2 cellular contexts compared by ENCODE assay signal in the genomic region with DNA sequence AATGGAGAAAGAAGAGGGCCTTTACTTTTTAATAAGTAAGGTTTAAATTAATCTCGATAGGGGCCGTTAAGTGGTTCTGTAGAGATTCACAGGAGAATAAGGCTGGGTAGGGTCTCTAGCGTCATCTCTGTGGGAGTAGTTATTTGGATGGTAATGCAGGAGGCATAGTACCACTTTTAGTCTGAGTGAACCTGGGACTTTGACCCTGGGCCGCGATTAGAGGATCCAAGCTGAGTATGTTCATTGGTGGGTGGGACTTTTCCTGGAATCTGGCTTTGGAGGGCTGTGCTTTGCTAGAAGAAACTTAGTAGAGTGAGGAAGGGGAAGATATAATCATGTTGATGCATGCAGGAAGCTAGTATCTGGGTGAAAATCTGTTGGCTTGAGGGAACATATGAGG.
TF ChIP-seq lines count a peak whose summit lies in the region.

No MANE protein-coding gene starts in this region.

TF ChIP-seq in SK-N-SH, 30 proteins besides CTCF, POLR2A, EP300 and RAD21:
- no peak for TF ChIP-seq FOXM1 (IDR thresholded peaks at IDR 0.05; ENCODE audit: low read depth)
- no peak for TF ChIP-seq POLR2AphosphoS5 (IDR thresholded peaks at IDR 0.05; ENCODE audit: low read depth, low read length)
- TF ChIP-seq NRF1 (IDR thresholded peaks at IDR 0.05; ENCODE audit: low read depth, low read length), result no peak
- TF ChIP-seq, protein P1, sequence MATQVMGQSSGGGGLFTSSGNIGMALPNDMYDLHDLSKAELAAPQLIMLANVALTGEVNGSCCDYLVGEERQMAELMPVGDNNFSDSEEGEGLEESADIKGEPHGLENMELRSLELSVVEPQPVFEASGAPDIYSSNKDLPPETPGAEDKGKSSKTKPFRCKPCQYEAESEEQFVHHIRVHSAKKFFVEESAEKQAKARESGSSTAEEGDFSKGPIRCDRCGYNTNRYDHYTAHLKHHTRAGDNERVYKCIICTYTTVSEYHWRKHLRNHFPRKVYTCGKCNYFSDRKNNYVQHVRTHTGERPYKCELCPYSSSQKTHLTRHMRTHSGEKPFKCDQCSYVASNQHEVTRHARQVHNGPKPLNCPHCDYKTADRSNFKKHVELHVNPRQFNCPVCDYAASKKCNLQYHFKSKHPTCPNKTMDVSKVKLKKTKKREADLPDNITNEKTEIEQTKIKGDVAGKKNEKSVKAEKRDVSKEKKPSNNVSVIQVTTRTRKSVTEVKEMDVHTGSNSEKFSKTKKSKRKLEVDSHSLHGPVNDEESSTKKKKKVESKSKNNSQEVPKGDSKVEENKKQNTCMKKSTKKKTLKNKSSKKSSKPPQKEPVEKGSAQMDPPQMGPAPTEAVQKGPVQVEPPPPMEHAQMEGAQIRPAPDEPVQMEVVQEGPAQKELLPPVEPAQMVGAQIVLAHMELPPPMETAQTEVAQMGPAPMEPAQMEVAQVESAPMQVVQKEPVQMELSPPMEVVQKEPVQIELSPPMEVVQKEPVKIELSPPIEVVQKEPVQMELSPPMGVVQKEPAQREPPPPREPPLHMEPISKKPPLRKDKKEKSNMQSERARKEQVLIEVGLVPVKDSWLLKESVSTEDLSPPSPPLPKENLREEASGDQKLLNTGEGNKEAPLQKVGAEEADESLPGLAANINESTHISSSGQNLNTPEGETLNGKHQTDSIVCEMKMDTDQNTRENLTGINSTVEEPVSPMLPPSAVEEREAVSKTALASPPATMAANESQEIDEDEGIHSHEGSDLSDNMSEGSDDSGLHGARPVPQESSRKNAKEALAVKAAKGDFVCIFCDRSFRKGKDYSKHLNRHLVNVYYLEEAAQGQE (IDR thresholded peaks at IDR 0.05; ENCODE audit: low read depth, low read length), result no peak
- no peak for TF ChIP-seq FOXJ3 (CRISPR knock-in tag; IDR thresholded peaks at IDR 0.05)
- TF ChIP-seq, protein P2, sequence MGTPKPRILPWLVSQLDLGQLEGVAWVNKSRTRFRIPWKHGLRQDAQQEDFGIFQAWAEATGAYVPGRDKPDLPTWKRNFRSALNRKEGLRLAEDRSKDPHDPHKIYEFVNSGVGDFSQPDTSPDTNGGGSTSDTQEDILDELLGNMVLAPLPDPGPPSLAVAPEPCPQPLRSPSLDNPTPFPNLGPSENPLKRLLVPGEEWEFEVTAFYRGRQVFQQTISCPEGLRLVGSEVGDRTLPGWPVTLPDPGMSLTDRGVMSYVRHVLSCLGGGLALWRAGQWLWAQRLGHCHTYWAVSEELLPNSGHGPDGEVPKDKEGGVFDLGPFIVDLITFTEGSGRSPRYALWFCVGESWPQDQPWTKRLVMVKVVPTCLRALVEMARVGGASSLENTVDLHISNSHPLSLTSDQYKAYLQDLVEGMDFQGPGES (IDR thresholded peaks at IDR 0.05; ENCODE audit: low read depth, low read length), result no peak

TF ChIP-seq in SK-N-SH treated with all-trans-retinoic acid at 6 μM for 48 hours, 23 proteins besides CTCF, POLR2A, EP300 and RAD21:
- no peak for TF ChIP-seq ESRRG (CRISPR knock-in tag; IDR thresholded peaks at IDR 0.05)
- no peak for TF ChIP-seq ISL1 (CRISPR knock-in tag; IDR thresholded peaks at IDR 0.05)
- no peak for TF ChIP-seq TCF4 (CRISPR knock-in tag; IDR thresholded peaks at IDR 0.05; ENCODE audit: borderline replicate concordance)
- TF ChIP-seq, protein P3, sequence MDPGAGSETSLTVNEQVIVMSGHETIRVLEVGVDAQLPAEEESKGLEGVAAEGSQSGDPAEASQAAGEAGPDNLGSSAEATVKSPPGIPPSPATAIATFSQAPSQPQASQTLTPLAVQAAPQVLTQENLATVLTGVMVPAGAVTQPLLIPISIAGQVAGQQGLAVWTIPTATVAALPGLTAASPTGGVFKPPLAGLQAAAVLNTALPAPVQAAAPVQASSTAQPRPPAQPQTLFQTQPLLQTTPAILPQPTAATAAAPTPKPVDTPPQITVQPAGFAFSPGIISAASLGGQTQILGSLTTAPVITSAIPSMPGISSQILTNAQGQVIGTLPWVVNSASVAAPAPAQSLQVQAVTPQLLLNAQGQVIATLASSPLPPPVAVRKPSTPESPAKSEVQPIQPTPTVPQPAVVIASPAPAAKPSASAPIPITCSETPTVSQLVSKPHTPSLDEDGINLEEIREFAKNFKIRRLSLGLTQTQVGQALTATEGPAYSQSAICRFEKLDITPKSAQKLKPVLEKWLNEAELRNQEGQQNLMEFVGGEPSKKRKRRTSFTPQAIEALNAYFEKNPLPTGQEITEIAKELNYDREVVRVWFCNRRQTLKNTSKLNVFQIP (CRISPR knock-in tag; IDR thresholded peaks at IDR 0.05; ENCODE audit: borderline replicate concordance, low read depth), result no peak
- TF ChIP-seq ZNF70 (CRISPR knock-in tag; IDR thresholded peaks at IDR 0.05), result no peak
- TF ChIP-seq OSR1 (CRISPR knock-in tag; IDR thresholded peaks at IDR 0.05), result no peak
- TF ChIP-seq ZNF565 (CRISPR knock-in tag; conservative IDR thresholded peaks at IDR 0.05; ENCODE audit: low read depth), result no peak
- TF ChIP-seq BACH2 (CRISPR knock-in tag; IDR thresholded peaks at IDR 0.05; ENCODE audit: borderline replicate concordance), result no peak
- no peak for TF ChIP-seq CSDC2 (CRISPR knock-in tag; IDR thresholded peaks at IDR 0.05)
- TF ChIP-seq ZNF8 (CRISPR knock-in tag; IDR thresholded peaks at IDR 0.05), result no peak
- TF ChIP-seq, protein P4, sequence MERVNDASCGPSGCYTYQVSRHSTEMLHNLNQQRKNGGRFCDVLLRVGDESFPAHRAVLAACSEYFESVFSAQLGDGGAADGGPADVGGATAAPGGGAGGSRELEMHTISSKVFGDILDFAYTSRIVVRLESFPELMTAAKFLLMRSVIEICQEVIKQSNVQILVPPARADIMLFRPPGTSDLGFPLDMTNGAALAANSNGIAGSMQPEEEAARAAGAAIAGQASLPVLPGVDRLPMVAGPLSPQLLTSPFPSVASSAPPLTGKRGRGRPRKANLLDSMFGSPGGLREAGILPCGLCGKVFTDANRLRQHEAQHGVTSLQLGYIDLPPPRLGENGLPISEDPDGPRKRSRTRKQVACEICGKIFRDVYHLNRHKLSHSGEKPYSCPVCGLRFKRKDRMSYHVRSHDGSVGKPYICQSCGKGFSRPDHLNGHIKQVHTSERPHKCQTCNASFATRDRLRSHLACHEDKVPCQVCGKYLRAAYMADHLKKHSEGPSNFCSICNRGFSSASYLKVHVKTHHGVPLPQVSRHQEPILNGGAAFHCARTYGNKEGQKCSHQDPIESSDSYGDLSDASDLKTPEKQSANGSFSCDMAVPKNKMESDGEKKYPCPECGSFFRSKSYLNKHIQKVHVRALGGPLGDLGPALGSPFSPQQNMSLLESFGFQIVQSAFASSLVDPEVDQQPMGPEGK (CRISPR knock-in tag; IDR thresholded peaks at IDR 0.05; ENCODE audit: borderline replicate concordance), result no peak
